Comparison of ENCODE assay signal across 11 cellular contexts in genomic region chr18:5463390-5463789, GRCh38.
DNase-seq lines count a peak whose midpoint lies in the region; ATAC-seq and TF ChIP-seq lines count a peak whose summit lies in the region.
"Had no signal": no experiment of that assay in that cellular context is flagged by ENCODE, and none has a peak within 500 bp of the region (broad histone marks: within the 10 kb centered on the region; RNA-seq: fewer than 3 reads in every experiment).

No MANE protein-coding gene starts in this region.

- no peaks in the 10 kb centered on the region for H3K9me3 ChIP-seq in Peyer's patch
- H3K9me3 ChIP-seq: Caco-2 had no signal

- no peak for ATAC-seq in GM19035 (IDR thresholded peaks at IDR 0.05; ENCODE audit: unreplicated experiment)
- ATAC-seq: K562 had no signal

- DNase-seq in DMS79 treated with DMSO at 0.1 percent for 48 hours (lab: John Stamatoyannopoulos, UW) (peak; percentile 50), Peyer's patch (peak in 2 of 3 donors; percentile 22 to 78), foreskin melanocyte (peak; percentile 68), middle frontal gyrus (ENCODE audit: extremely low spot score, low spot score) (no peak), HT-29 (ENCODE audit: low spot score) (no peak), NCI-H2171 (lab: John Stamatoyannopoulos, UW) (no peak)
- DNase-seq: Caco-2, NCI-H748 treated with DMSO at 0.1 percent for 48 hours had no signal

- H3K27ac ChIP-seq in Peyer's patch (peak overlapping the region in 2 of 4 donors; percentile 1 to 15), rectal smooth muscle tissue (ENCODE audit: low read depth, low read length) (peak overlapping the region; percentile 7)

- H3K4me1 ChIP-seq in Peyer's patch = peaks cover 0 to 11% (median 0%) of the 10 kb centered on the region in 4 donors
- H3K4me1 ChIP-seq in rectal smooth muscle tissue (ENCODE audit: control insufficient read depth, insufficient read depth, low read length) = peaks cover 24% of the 10 kb centered on the region
- H3K4me1 ChIP-seq: Caco-2 had no signal

- no peak overlapping the region for H3K9ac ChIP-seq in rectal smooth muscle tissue (ENCODE audit: low read length)

- no peak for TF ChIP-seq CTCF in Peyer's patch (IDR thresholded peaks at IDR 0.05)

- H3K36me3 ChIP-seq in Peyer's patch (no peaks in the 10 kb centered on the region), rectal smooth muscle tissue (ENCODE audit: control insufficient read depth, insufficient read depth, low read length) (no peaks in the 10 kb centered on the region)

- no peak overlapping the region for H3K4me3 ChIP-seq in Peyer's patch
- no peak overlapping the region for H3K4me3 ChIP-seq in rectal smooth muscle tissue (ENCODE audit: low read length)
- H3K4me3 ChIP-seq: K562 had no signal

- H3K27me3 ChIP-seq in Peyer's patch = no peaks in the 10 kb centered on the region
- no peaks in the 10 kb centered on the region for H3K27me3 ChIP-seq in rectal smooth muscle tissue (ENCODE audit: control insufficient read depth, insufficient read depth, low read length)

- TF ChIP-seq POLR2A in Peyer's patch (IDR thresholded peaks at IDR 0.05) = no peak

Comparison
In these comparisons a context has a peak if more than half of its experiments do, and no peak if none do; other contexts are left out.
1. DNase-seq: peak in DMS79 treated with DMSO at 0.1 percent for 48 hours (single experiment), Peyer's patch (2 of 3) and foreskin melanocyte (single experiment); none in middle frontal gyrus (single experiment), HT-29 (single experiment) and NCI-H2171 (single experiment).